14 cellular contexts compared by ENCODE assay signal in genomic region chr2:54208364-54209240, GRCh38. TPM values are rescaled to one million over a fixed set of nuclear protein-coding genes. Genes with fewer than 3 reads are reported as not detected.
DNase-seq lines count a peak whose midpoint lies in the region; ATAC-seq, FAIRE-seq and TF ChIP-seq lines count a peak whose summit lies in the region.
"Had no signal": no experiment of that assay in that cellular context is flagged by ENCODE, and none has a peak within 500 bp of the region (broad histone marks: within the 10 kb centered on the region; RNA-seq: fewer than 3 reads in every experiment).

No MANE protein-coding gene starts in this region.

- in situ Hi-C loops in HAP-1 (cut with MboI; ENCODE audit: low sequenced_read_pairs) = no loop called here

- H3K27ac ChIP-seq in endothelial cell of umbilical vein (ENCODE audit: insufficient read depth, low read depth, low read length) = no peak overlapping the region
- H3K27ac ChIP-seq in vagina = peak overlapping the region; percentile 41
- H3K27ac ChIP-seq: A549 had no signal

- no peak for TF ChIP-seq POLR2A in endothelial cell of umbilical vein (IDR thresholded peaks at IDR 0.05; ENCODE audit: low read depth, low read length)
- TF ChIP-seq POLR2A in vagina (IDR thresholded peaks at IDR 0.05) = no peak

- H4K20me1 ChIP-seq in endothelial cell of umbilical vein (replicated peaks; ENCODE audit: control insufficient read depth, extremely low read depth, insufficient read depth, low read length) = no peaks in the 10 kb centered on the region

- CTCF ChIA-PET in endothelial cell of umbilical vein (lab: Charles Lee) = interaction anchor here (1.3 to 2.1 kb wide), 5 partner anchors 14 to 496 kb away, joined by 3 to 6 read pairs (median 4); no protein-coding TSS in a partner anchor

- H3K36me3 Mint-ChIP-seq in activated CD4-positive, alpha-beta T cell treated with anti-CD3 and anti-CD28 coated beads, Interleukin-2, amount 10 ng/mL, durations not matched to agents 24 days and 14 days (ENCODE audit: low read depth) = no peaks in the 10 kb centered on the region
- no peaks in the 10 kb centered on the region for H3K36me3 Mint-ChIP-seq in mesothelial cell of epicardium

- no peak overlapping the region for H3K9ac ChIP-seq in endothelial cell of umbilical vein (replicated peaks; ENCODE audit: extremely low read depth, insufficient read depth, low read length)

- POLR2A ChIA-PET in endothelial cell of umbilical vein (lab: Charles Lee) = no interaction called here

- no peaks in the 10 kb centered on the region for H3K9me1 ChIP-seq in endothelial cell of umbilical vein (replicated peaks; ENCODE audit: control insufficient read depth, extremely low read depth, insufficient read depth, low read length)

- H3K27me3 Mint-ChIP-seq in activated CD4-positive, alpha-beta T cell treated with anti-CD3 and anti-CD28 coated beads, Interleukin-2, amount 10 ng/mL, durations not matched to agents 24 days and 14 days = peaks cover 1% of the 10 kb centered on the region
- no peaks in the 10 kb centered on the region for H3K27me3 Mint-ChIP-seq in mesothelial cell of epicardium (ENCODE audit: low read depth)
- H3K27me3 Mint-ChIP-seq: activated B cell treated with CpG ODN at 0.5 μM for 24 hours; effector memory CD8-positive, alpha-beta T cell had no signal

- TF ChIP-seq CTCF in endothelial cell of umbilical vein (IDR thresholded peaks at IDR 0.05; ENCODE audit: extremely low read depth in 1 of 2, insufficient read depth in 1 of 2, low read depth in 1 of 2, low read length in 2 of 2) (no peak), mesothelial cell of epicardium (IDR thresholded peaks at IDR 0.05; ENCODE audit: unreplicated experiment) (no peak), vagina (IDR thresholded peaks at IDR 0.05) (no peak)

- H3K27me3 ChIP-seq in endothelial cell of umbilical vein (ENCODE audit: control insufficient read depth in 2 of 2, insufficient read depth in 2 of 2, low read length in 2 of 2) (no peaks in the 10 kb centered on the region), vagina (no peaks in the 10 kb centered on the region), HAP-1 (ENCODE audit: low read depth) (no peaks in the 10 kb centered on the region)

- peaks cover 7% of the 10 kb centered on the region for H3K4me1 ChIP-seq in endothelial cell of umbilical vein (ENCODE audit: control insufficient read depth, extremely low read depth, insufficient read depth, low read length)
- peaks cover 27% of the 10 kb centered on the region for H3K4me1 ChIP-seq in vagina
- no peaks in the 10 kb centered on the region; the same call in 1 of the 2 replicates for H3K4me1 ChIP-seq in HAP-1

- no peak overlapping the region for H3K27ac Mint-ChIP-seq in activated CD4-positive, alpha-beta T cell treated with anti-CD3 and anti-CD28 coated beads, Interleukin-2, amount 10 ng/mL, durations not matched to agents 24 days and 14 days
- H3K27ac Mint-ChIP-seq in mesothelial cell of epicardium = peak overlapping the region; percentile 91
- H3K27ac Mint-ChIP-seq: activated B cell treated with CpG ODN at 0.5 μM for 24 hours; effector memory CD8-positive, alpha-beta T cell had no signal

- H2AFZ ChIP-seq in endothelial cell of umbilical vein (ENCODE audit: low read depth, low read length) = no peak overlapping the region

- H3K9me3 ChIP-seq in endothelial cell of umbilical vein (replicated peaks; ENCODE audit: control insufficient read depth, insufficient read depth, low read length) (no peaks in the 10 kb centered on the region), vagina (no peaks in the 10 kb centered on the region), HAP-1 (no peaks in the 10 kb centered on the region)
- H3K9me3 ChIP-seq: A549 had no signal

- no peak for ATAC-seq in GM21576 (IDR thresholded peaks at IDR 0.05; ENCODE audit: unreplicated experiment)
- ATAC-seq: effector memory CD8-positive, alpha-beta T cell had no signal

- H3K4me3 Mint-ChIP-seq in activated CD4-positive, alpha-beta T cell treated with anti-CD3 and anti-CD28 coated beads, Interleukin-2, amount 10 ng/mL, durations not matched to agents 24 days and 14 days = no peak overlapping the region
- no peak overlapping the region for H3K4me3 Mint-ChIP-seq in mesothelial cell of epicardium
- H3K4me3 Mint-ChIP-seq: activated B cell treated with CpG ODN at 0.5 μM for 24 hours; effector memory CD8-positive, alpha-beta T cell had no signal

- BruUV-seq in endothelial cell of umbilical vein (replicated peaks; lab: Mats Ljungman, UMichigan) = no TSS peak

- H3K36me3 ChIP-seq in endothelial cell of umbilical vein (ENCODE audit: control insufficient read depth in 2 of 2, extremely low read depth in 1 of 2, insufficient read depth in 2 of 2, low read length in 2 of 2) = no peaks in the 10 kb centered on the region
- no peaks in the 10 kb centered on the region for H3K36me3 ChIP-seq in vagina
- no peaks in the 10 kb centered on the region for H3K36me3 ChIP-seq in HAP-1 (replicated peaks)

- DNase-seq in activated CD4-positive, alpha-beta T cell treated with anti-CD3 and anti-CD28 coated beads, Interleukin-2, amount 10 ng/mL, durations not matched to agents 24 days and 14 days = peak; percentile 1
- no peak for DNase-seq in activated CD4-positive, alpha-beta T cell treated with anti-CD3 and anti-CD28 coated beads, Interleukin-2, amount 50 U/mL, for 48 hours
- DNase-seq in endothelial cell of umbilical vein (ENCODE audit: low read depth, low spot score) = peak; percentile 29
- DNase-seq in mesothelial cell of epicardium (ENCODE audit: low spot score in 2 of 2, unreplicated experiment in 2 of 2) = no peak
- DNase-seq in vagina (ENCODE audit: extremely low spot score in 2 of 2) = no peak
- DNase-seq in activated gamma-delta T cell treated with Interleukin-2 at 50 U/mL for 16 hours = no peak
- no peak for DNase-seq in HAP-1 (ENCODE audit: low spot score in 2 of 2)
- DNase-seq: activated B cell treated with CpG ODN at 0.5 μM for 24 hours; effector memory CD8-positive, alpha-beta T cell; NCI-H2081 treated with DMSO at 0.1 percent for 48 hours had no signal

- no peaks in the 10 kb centered on the region for H3K79me2 ChIP-seq in endothelial cell of umbilical vein (ENCODE audit: control insufficient read depth, insufficient read depth, low read length)

- dilution Hi-C loops in endothelial cell of umbilical vein (cut with MboI; ENCODE audit: extremely low pct_ligation_motif_present, low sequenced_read_pairs) = no loop called here

- H3K4me3 ChIP-seq in endothelial cell of umbilical vein (replicated peaks in 1 of 3; ENCODE audit: insufficient read depth in 1 of 3, low read depth in 1 of 3, low read length in 3 of 3) (no peak overlapping the region), vagina (no peak overlapping the region), HAP-1 (no peak overlapping the region)
- H3K4me3 ChIP-seq: A549 had no signal

- no peak overlapping the region for H3K4me2 ChIP-seq in endothelial cell of umbilical vein (ENCODE audit: insufficient read depth, low read length)
- H3K4me2 ChIP-seq: A549 had no signal

- intact Hi-C loops in activated CD4-positive, alpha-beta T cell treated with anti-CD3 and anti-CD28 coated beads, Interleukin-2, amount 10 ng/mL, durations not matched to agents 24 days and 14 days (cut with micrococcal nuclease) = no loop called here
- intact Hi-C loops in endothelial cell of umbilical vein (cut with micrococcal nuclease) (loop anchor here (5.0 to 10.0 kb wide), 3 partner anchors 209 to 496 kb away; no protein-coding TSS in a partner anchor), vagina (cut with DNase I) (no loop called here)

- no peak for FAIRE-seq in endothelial cell of umbilical vein (lab: Jason Lieb, UNC)
- FAIRE-seq: A549 had no signal

- H3K9me3 Mint-ChIP-seq in activated CD4-positive, alpha-beta T cell treated with anti-CD3 and anti-CD28 coated beads, Interleukin-2, amount 10 ng/mL, durations not matched to agents 24 days and 14 days = no peaks in the 10 kb centered on the region
- H3K9me3 Mint-ChIP-seq in mesothelial cell of epicardium = no peaks in the 10 kb centered on the region
- H3K9me3 Mint-ChIP-seq: effector memory CD8-positive, alpha-beta T cell had no signal

- H3K4me1 Mint-ChIP-seq in activated CD4-positive, alpha-beta T cell treated with anti-CD3 and anti-CD28 coated beads, Interleukin-2, amount 10 ng/mL, durations not matched to agents 24 days and 14 days = peaks cover 4% of the 10 kb centered on the region
- peaks cover 30% of the 10 kb centered on the region for H3K4me1 Mint-ChIP-seq in mesothelial cell of epicardium
- H3K4me1 Mint-ChIP-seq: activated B cell treated with CpG ODN at 0.5 μM for 24 hours had no signal

TF ChIP-seq in endothelial cell of umbilical vein, 7 proteins besides CTCF, POLR2A, EP300 and RAD21:
- TF ChIP-seq POLR2AphosphoS5 (IDR thresholded peaks at IDR 0.05; ENCODE audit: insufficient read depth, low read depth, low read length) (no peak), EZH2 (IDR thresholded peaks at IDR 0.05; ENCODE audit: borderline replicate concordance, low read depth, low read length, severe bottlenecking) (no peak), MYC (IDR thresholded peaks at IDR 0.05; ENCODE audit: low read depth, low read length) (no peak), GATA2 (IDR thresholded peaks at IDR 0.05; ENCODE audit: insufficient read depth, insufficient read length, low read depth, low read length) (no peak), MAX (IDR thresholded peaks at IDR 0.05; ENCODE audit: insufficient read depth, insufficient read length) (no peak), JUN (IDR thresholded peaks at IDR 0.05; ENCODE audit: borderline replicate concordance, insufficient read depth, insufficient read length, low read depth) (no peak), FOS (IDR thresholded peaks at IDR 0.05; ENCODE audit: borderline replicate concordance, insufficient read depth, low read length) (no peak)

RNA-seq across cellular contexts. Expression of gene TSPYL6, which starts 47.4 kb away (rescaled TPM):
- not detected in 2 replicates for total RNA-seq in activated CD4-positive, alpha-beta T cell treated with anti-CD3 and anti-CD28 coated beads, Interleukin-2, amount 10 ng/mL, durations not matched to agents 24 days and 14 days
- total RNA-seq in endothelial cell of umbilical vein = not detected in 2 replicates
- 0.03 TPM in 1 of 2 replicates, not detected in the other for polyA plus RNA-seq in endothelial cell of umbilical vein
- not detected in 2 replicates for polyA plus RNA-seq in endothelial cell of umbilical vein (2011; cell fraction: cytosol; rRNA removed)
- polyA plus RNA-seq in endothelial cell of umbilical vein (2011; cell fraction: nucleus; rRNA removed) = not detected in 2 replicates
- not detected in 2 replicates for polyA plus RNA-seq in endothelial cell of umbilical vein (2012)
- 0.07 and 0.17 TPM in 2 replicates for polyA minus RNA-seq in endothelial cell of umbilical vein
- polyA minus RNA-seq in endothelial cell of umbilical vein (2011; cell fraction: cytosol; rRNA and poly(A)+ RNA removed) = not detected
- not detected in 2 replicates for polyA minus RNA-seq in endothelial cell of umbilical vein (2011; cell fraction: nucleus; rRNA and poly(A)+ RNA removed)
- not detected in 3 replicates for total RNA-seq in mesothelial cell of epicardium
- not detected for total RNA-seq in vagina
- total RNA-seq: activated B cell treated with CpG ODN at 0.5 μM for 24 hours, pulmonary artery endothelial cell had no signal
- polyA plus RNA-seq: A549, keratinocyte had no signal

Comparison
In these comparisons a context has a peak if more than half of its experiments do, and no peak if none do; other contexts are left out.
1. DNase-seq: peak in activated CD4-positive, alpha-beta T cell treated with anti-CD3 and anti-CD28 coated beads, Interleukin-2, amount 10 ng/mL, durations not matched to agents 24 days and 14 days (single experiment) and endothelial cell of umbilical vein (single experiment); none in activated CD4-positive, alpha-beta T cell treated with anti-CD3 and anti-CD28 coated beads, Interleukin-2, amount 50 U/mL, for 48 hours (0 of 2), mesothelial cell of epicardium (0 of 2), vagina (0 of 2), activated gamma-delta T cell treated with Interleukin-2 at 50 U/mL for 16 hours (single experiment) and HAP-1 (0 of 2).